In genomic region chr4:95985051-95985450, GRCh38 we compare ENCODE assay signal across 20 cellular contexts.
DNase-seq lines count a peak whose midpoint lies in the region; ATAC-seq and TF ChIP-seq lines count a peak whose summit lies in the region.
"Had no signal": no experiment of that assay in that cellular context is flagged by ENCODE, and none has a peak within 500 bp of the region (broad histone marks: within the 10 kb centered on the region; RNA-seq: fewer than 3 reads in every experiment).

No MANE protein-coding gene starts in this region.

- TF ChIP-seq POLR2A in ovary (IDR thresholded peaks at IDR 0.05) = no peak

- H3K4me1 ChIP-seq in DND-41 (ENCODE audit: insufficient read depth, low read length) (peaks cover 32% of the 10 kb centered on the region), MM.1S (ENCODE audit: low read length) (peaks cover 20% of the 10 kb centered on the region), ovary (ENCODE audit: insufficient read depth) (no peaks in the 10 kb centered on the region)
- H3K4me1 ChIP-seq: BE2C, HAP-1 had no signal

- H3F3A ChIP-seq in MM.1S (ENCODE audit: insufficient read depth, low read length) = peaks cover 12% of the 10 kb centered on the region

- ATAC-seq in DND-41 (ENCODE audit: insufficient read depth, low read depth) = peak; percentile 94
- peak; percentile 69 for ATAC-seq in GM21717 (IDR thresholded peaks at IDR 0.05; ENCODE audit: unreplicated experiment)
- ATAC-seq in HG03159 (IDR thresholded peaks at IDR 0.05; ENCODE audit: unreplicated experiment) = peak; percentile 54
- ATAC-seq: PC-3 had no signal

- TF ChIP-seq CTCF in DND-41 (IDR thresholded peaks at IDR 0.05; ENCODE audit: borderline replicate concordance, extremely low read depth, low read length, poor library complexity, severe bottlenecking) (peak; percentile 14), MM.1S (IDR thresholded peaks at IDR 0.05; ENCODE audit: low read length) (no peak), ovary (IDR thresholded peaks at IDR 0.05) (no peak)

- H3K27ac ChIP-seq in DND-41 (ENCODE audit: low read length) (peak overlapping the region; percentile 99), MM.1S (ENCODE audit: low read length) (peak overlapping the region; percentile 36; the same call in 1 of the 2 replicates), ovary (no peak overlapping the region)
- H3K27ac ChIP-seq: RWPE1 had no signal

- H3K27me3 ChIP-seq in DND-41 (ENCODE audit: insufficient read depth, low read length, poor library complexity) = no peaks in the 10 kb centered on the region
- H3K27me3 ChIP-seq in MM.1S (replicated peaks; ENCODE audit: insufficient read depth, low read length) = no peaks in the 10 kb centered on the region
- H3K27me3 ChIP-seq in ovary = no peaks in the 10 kb centered on the region
- H3K27me3 ChIP-seq: BE2C, SJCRH30 had no signal

- H2AFZ ChIP-seq in DND-41 (ENCODE audit: low read depth, low read length) (peak overlapping the region; percentile 58), MM.1S (ENCODE audit: low read length) (no peak overlapping the region)

- H3K4me2 ChIP-seq in DND-41 (ENCODE audit: insufficient read depth, low read length) = peak overlapping the region; percentile 60
- peak overlapping the region; percentile 57 for H3K4me2 ChIP-seq in MM.1S (ENCODE audit: low read depth, low read length)

- DNase-seq in DND-41 (peak; percentile 83), MM.1S (peak; percentile 86), NCI-H1694 (lab: John Stamatoyannopoulos, UW) (no peak), ovary (no peak), NCI-H187 treated with DMSO at 0.1 percent for 48 hours (lab: John Stamatoyannopoulos, UW) (no peak)
- DNase-seq in stimulated activated CD4-positive, alpha-beta T cell treated with anti-CD3 and anti-CD28 coated beads, Interleukin-1b, Interleukin-23, amount 100 ng/mL, for 48 hours = no peak
- DNase-seq: 8988T; BE2C; CD4-positive, alpha-beta T cell; Karpas-422; NCI-H1105; NCI-H1694 treated with DMSO at 0.1 percent for 48 hours; NCI-H2171; NCI-H446 treated with DMSO at 0.1 percent for 48 hours; PC-3; SJCRH30 had no signal

- H3K9me2 ChIP-seq in MM.1S (replicated peaks; ENCODE audit: insufficient read depth, low read length) = no peaks in the 10 kb centered on the region

- peak overlapping the region; percentile 49 for H3K9ac ChIP-seq in DND-41 (ENCODE audit: low read depth, low read length)
- H3K9ac ChIP-seq in MM.1S (ENCODE audit: low read length) = no peak overlapping the region

- H4K20me1 ChIP-seq in DND-41 (ENCODE audit: insufficient read depth, low read length) (no peaks in the 10 kb centered on the region), MM.1S (ENCODE audit: insufficient read depth, low read length) (no peaks in the 10 kb centered on the region)

- WGBS in ovary, 3 donors = 26 to 37% (median 36%) methylated on average over 4 of the region's 4 CpGs

- H3K36me3 ChIP-seq in DND-41 (ENCODE audit: insufficient read depth, low read length) (peaks cover 31% of the 10 kb centered on the region), MM.1S (replicated peaks; ENCODE audit: insufficient read depth, low read length) (no peaks in the 10 kb centered on the region), ovary (no peaks in the 10 kb centered on the region)
- H3K36me3 ChIP-seq: BE2C, HAP-1, SJCRH30 had no signal

- H3K4me3 ChIP-seq in DND-41 (ENCODE audit: low read depth in 1 of 2, low read length in 2 of 2) = peak overlapping the region in 1 of 2 experiments; percentile 40; a peak in 2 of 4 replicates
- no peak overlapping the region for H3K4me3 ChIP-seq in MM.1S (ENCODE audit: low read length)
- H3K4me3 ChIP-seq in ovary = no peak overlapping the region
- H3K4me3 ChIP-seq: HAP-1, SJCRH30 had no signal

- H3K79me2 ChIP-seq in DND-41 (ENCODE audit: insufficient read depth, low read length) (no peaks in the 10 kb centered on the region), MM.1S (ENCODE audit: low read length) (no peaks in the 10 kb centered on the region)

- no peak for TF ChIP-seq EP300 in ovary (IDR thresholded peaks at IDR 0.05)

- intact Hi-C loops in ovary (cut with DNase I) = no loop called here

- peaks cover 48% of the 10 kb centered on the region for H3K9me3 ChIP-seq in DND-41 (ENCODE audit: insufficient read depth, low read length, severe bottlenecking)
- H3K9me3 ChIP-seq in MM.1S (replicated peaks; ENCODE audit: insufficient read depth, low read length) = no peaks in the 10 kb centered on the region
- H3K9me3 ChIP-seq in ovary = no peaks in the 10 kb centered on the region
- H3K9me3 ChIP-seq: BE2C, HAP-1, SJCRH30 had no signal

Comparison
In these comparisons a context has a peak if more than half of its experiments do, and no peak if none do; other contexts are left out.
1. DNase-seq: peak in DND-41 (single experiment) and MM.1S (single experiment); none in NCI-H1694 (single experiment), ovary (0 of 5), stimulated activated CD4-positive, alpha-beta T cell treated with anti-CD3 and anti-CD28 coated beads, Interleukin-1b, Interleukin-23, amount 100 ng/mL, for 48 hours (single experiment) and NCI-H187 treated with DMSO at 0.1 percent for 48 hours (single experiment).
2. H3K27ac ChIP-seq: peak in DND-41 (single experiment) and MM.1S (single experiment); none in ovary (0 of 2).
3. Peak in every context shown above with its lines, with median percentiles within 50 percentile points of each other: ATAC-seq.